ENCODE assay signal across 12 cellular contexts in the genomic region with DNA sequence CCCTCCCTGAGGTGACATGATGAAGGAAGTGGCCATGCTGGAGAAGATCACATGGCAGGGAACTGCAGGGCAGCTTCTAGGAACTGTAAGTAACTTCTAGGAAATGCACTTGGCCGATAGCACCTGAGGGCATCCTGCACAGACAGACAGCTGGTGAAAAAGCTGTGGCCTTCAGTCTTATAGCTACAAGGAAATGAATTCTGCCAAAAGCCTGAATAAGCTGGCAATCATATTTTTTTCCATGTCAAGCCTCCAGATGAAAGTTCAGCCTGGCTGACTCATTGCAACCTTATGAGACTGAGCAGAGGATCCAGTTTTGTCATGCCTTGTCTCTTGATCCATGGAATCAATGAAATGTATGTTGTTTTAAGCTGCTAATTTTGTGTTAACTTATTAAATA.
DNase-seq lines count a peak whose midpoint lies in the region; ATAC-seq and TF ChIP-seq lines count a peak whose summit lies in the region.
"Had no signal": no experiment of that assay in that cellular context is flagged by ENCODE, and none has a peak within 500 bp of the region (broad histone marks: within the 10 kb centered on the region; RNA-seq: fewer than 3 reads in every experiment).

No MANE protein-coding gene starts in this region.

- DNase-seq in SIG-M5 treated with dmso at 0.1 percent for 504 hours (lab: John Stamatoyannopoulos, UW; ENCODE audit: unreplicated experiment) (peak; percentile 14), SIG-M5 (lab: John Stamatoyannopoulos, UW) (no peak), fibroblast of the aortic adventitia (ENCODE audit: low read depth) (peak; percentile 59), stromal cell of bone marrow (ENCODE audit: low read depth) (peak; percentile 77), NCI-H1105 treated with DMSO at 0.1 percent for 48 hours (lab: John Stamatoyannopoulos, UW) (no peak), midbrain (lab: John Stamatoyannopoulos, UW) (no peak)
- DNase-seq: activated CD4-positive, alpha-beta T cell treated with anti-CD3 and anti-CD28 coated beads, Interleukin-2, amount 50 U/mL, for 4 hours; Karpas-422; NCI-H2081 had no signal

- ATAC-seq in SK-N-SH treated with all-trans-retinoic acid at 6 μM for 48 hours (peak; percentile 32; the same call in 1 of the 3 replicates), GM21360 (IDR thresholded peaks at IDR 0.05; ENCODE audit: unreplicated experiment) (no peak)
- ATAC-seq: activated T-helper 17 cell treated with anti-CD3 and anti-CD28 coated beads, Interleukin-2, amount 50 U/mL, for 72 hours had no signal

- TF ChIP-seq CTCF in fibroblast of the aortic adventitia (IDR thresholded peaks at IDR 0.05; ENCODE audit: insufficient read depth, low read length) = no peak

- no peak overlapping the region for H3K4me3 ChIP-seq in fibroblast of the aortic adventitia (ENCODE audit: low read depth, low read length)

TF ChIP-seq in SK-N-SH treated with all-trans-retinoic acid at 6 μM for 48 hours, 23 proteins besides CTCF, POLR2A, EP300 and RAD21:
- TF ChIP-seq TCF4 (CRISPR knock-in tag; IDR thresholded peaks at IDR 0.05; ENCODE audit: borderline replicate concordance) (no peak), OSR1 (CRISPR knock-in tag; IDR thresholded peaks at IDR 0.05) (no peak), ZNF565 (CRISPR knock-in tag; conservative IDR thresholded peaks at IDR 0.05; ENCODE audit: low read depth) (no peak), ISL1 (CRISPR knock-in tag; IDR thresholded peaks at IDR 0.05) (peak; percentile 27; the same call in 1 of the 2 replicates), ZFP3 (CRISPR knock-in tag; IDR thresholded peaks at IDR 0.05) (no peak)
- TF ChIP-seq, protein P1, sequence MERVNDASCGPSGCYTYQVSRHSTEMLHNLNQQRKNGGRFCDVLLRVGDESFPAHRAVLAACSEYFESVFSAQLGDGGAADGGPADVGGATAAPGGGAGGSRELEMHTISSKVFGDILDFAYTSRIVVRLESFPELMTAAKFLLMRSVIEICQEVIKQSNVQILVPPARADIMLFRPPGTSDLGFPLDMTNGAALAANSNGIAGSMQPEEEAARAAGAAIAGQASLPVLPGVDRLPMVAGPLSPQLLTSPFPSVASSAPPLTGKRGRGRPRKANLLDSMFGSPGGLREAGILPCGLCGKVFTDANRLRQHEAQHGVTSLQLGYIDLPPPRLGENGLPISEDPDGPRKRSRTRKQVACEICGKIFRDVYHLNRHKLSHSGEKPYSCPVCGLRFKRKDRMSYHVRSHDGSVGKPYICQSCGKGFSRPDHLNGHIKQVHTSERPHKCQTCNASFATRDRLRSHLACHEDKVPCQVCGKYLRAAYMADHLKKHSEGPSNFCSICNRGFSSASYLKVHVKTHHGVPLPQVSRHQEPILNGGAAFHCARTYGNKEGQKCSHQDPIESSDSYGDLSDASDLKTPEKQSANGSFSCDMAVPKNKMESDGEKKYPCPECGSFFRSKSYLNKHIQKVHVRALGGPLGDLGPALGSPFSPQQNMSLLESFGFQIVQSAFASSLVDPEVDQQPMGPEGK (CRISPR knock-in tag; IDR thresholded peaks at IDR 0.05; ENCODE audit: borderline replicate concordance) = no peak
- TF ChIP-seq, protein P2, sequence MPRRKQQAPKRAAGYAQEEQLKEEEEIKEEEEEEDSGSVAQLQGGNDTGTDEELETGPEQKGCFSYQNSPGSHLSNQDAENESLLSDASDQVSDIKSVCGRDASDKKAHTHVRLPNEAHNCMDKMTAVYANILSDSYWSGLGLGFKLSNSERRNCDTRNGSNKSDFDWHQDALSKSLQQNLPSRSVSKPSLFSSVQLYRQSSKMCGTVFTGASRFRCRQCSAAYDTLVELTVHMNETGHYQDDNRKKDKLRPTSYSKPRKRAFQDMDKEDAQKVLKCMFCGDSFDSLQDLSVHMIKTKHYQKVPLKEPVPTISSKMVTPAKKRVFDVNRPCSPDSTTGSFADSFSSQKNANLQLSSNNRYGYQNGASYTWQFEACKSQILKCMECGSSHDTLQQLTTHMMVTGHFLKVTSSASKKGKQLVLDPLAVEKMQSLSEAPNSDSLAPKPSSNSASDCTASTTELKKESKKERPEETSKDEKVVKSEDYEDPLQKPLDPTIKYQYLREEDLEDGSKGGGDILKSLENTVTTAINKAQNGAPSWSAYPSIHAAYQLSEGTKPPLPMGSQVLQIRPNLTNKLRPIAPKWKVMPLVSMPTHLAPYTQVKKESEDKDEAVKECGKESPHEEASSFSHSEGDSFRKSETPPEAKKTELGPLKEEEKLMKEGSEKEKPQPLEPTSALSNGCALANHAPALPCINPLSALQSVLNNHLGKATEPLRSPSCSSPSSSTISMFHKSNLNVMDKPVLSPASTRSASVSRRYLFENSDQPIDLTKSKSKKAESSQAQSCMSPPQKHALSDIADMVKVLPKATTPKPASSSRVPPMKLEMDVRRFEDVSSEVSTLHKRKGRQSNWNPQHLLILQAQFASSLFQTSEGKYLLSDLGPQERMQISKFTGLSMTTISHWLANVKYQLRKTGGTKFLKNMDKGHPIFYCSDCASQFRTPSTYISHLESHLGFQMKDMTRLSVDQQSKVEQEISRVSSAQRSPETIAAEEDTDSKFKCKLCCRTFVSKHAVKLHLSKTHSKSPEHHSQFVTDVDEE (CRISPR knock-in tag; IDR thresholded peaks at IDR 0.05) = no peak

Comparison
In these comparisons a context has a peak if more than half of its experiments do, and no peak if none do; other contexts are left out.
1. DNase-seq: peak in SIG-M5 treated with dmso at 0.1 percent for 504 hours (single experiment), fibroblast of the aortic adventitia (single experiment) and stromal cell of bone marrow (single experiment); none in SIG-M5 (single experiment), NCI-H1105 treated with DMSO at 0.1 percent for 48 hours (single experiment) and midbrain (single experiment).